9 cellular contexts compared by ENCODE assay signal in genomic region chr15:73633111-73633990, GRCh38. TPM values are rescaled to one million over a fixed set of nuclear protein-coding genes. Genes with fewer than 3 reads are reported as not detected.
A peak's percentile ranks its signal among the peaks of the same experiment; 100 is the strongest.
DNase-seq lines count a peak whose midpoint lies in the region; ATAC-seq, FAIRE-seq and TF ChIP-seq lines count a peak whose summit lies in the region.
"Had no signal": no experiment of that assay in that cellular context is flagged by ENCODE, and none has a peak within 500 bp of the region (broad histone marks: within the 10 kb centered on the region; RNA-seq: fewer than 3 reads in every experiment).

Gene NPTN (minus strand): TSS chr15:73633389. CDS start chr15:73633215, 174 bp downstream.

- no peaks in the 10 kb centered on the region for H3K9me3 ChIP-seq in kidney (ENCODE audit: control insufficient read depth in 1 of 2, low read length in 2 of 2)

- FAIRE-seq in kidney (lab: Jason Lieb, UNC), result no peak
- FAIRE-seq: colon had no signal

- H3K27ac ChIP-seq in kidney (ENCODE audit: low read depth in 2 of 2, low read length in 2 of 2), result peak within 1 kb of the TSS; percentile 75 to 87

- H3K4me1 ChIP-seq in kidney (ENCODE audit: control insufficient read depth in 1 of 2, insufficient read depth in 1 of 2, low read depth in 1 of 2, low read length in 2 of 2), result peaks cover 13 to 19% of the 10 kb centered on the region in 2 donors

- peak; percentile 87 for ATAC-seq in GM19035 (IDR thresholded peaks at IDR 0.05; ENCODE audit: unreplicated experiment)
- peak; percentile 87 for ATAC-seq in HG03354 (IDR thresholded peaks at IDR 0.05; ENCODE audit: poor library complexity, severe bottlenecking, unreplicated experiment)

- H3K9ac ChIP-seq in kidney (ENCODE audit: low read length in 2 of 2), result peak within 1 kb of the TSS; percentile 80 to 89

- DNase-seq in AG09319 (ENCODE audit: extremely low read depth, low read depth), result peak; percentile 93
- peak; percentile 92 for DNase-seq in NCI-H446 treated with DMSO at 0.1 percent for 48 hours (lab: John Stamatoyannopoulos, UW)
- DNase-seq in activated CD4-positive, CD25-positive, alpha-beta regulatory T cell treated with anti-CD3 and anti-CD28 coated beads, Interleukin-2, amount 50 U/mL, for 72 hours, result peak; percentile 99
- DNase-seq in cerebellar nuclear complex (lab: John Stamatoyannopoulos, UW), result peak; percentile 85 to 96
- DNase-seq in kidney, result peak; percentile 100
- DNase-seq in stimulated activated CD4-positive, alpha-beta T cell treated with anti-CD3 and anti-CD28 coated beads, Interleukin-15, amount 100 ng/mL, for 24 hours, result peak; percentile 99

- peak within 1 kb of the TSS; percentile 85 to 88 for H3K4me3 ChIP-seq in kidney (ENCODE audit: low read length in 2 of 2)

- no peaks in the 10 kb centered on the region for H3K36me3 ChIP-seq in kidney (ENCODE audit: control insufficient read depth in 1 of 2, insufficient read depth in 2 of 2, low read length in 2 of 2)

- intact Hi-C loops in kidney (cut with DNase I), result loop anchor here (10.0 kb wide), 1 partner anchor 69 kb away; no protein-coding TSS in a partner anchor

- TF ChIP-seq CTCF in AG09319 (IDR thresholded peaks at IDR 0.05; ENCODE audit: low read depth, low read length) (no peak), kidney (IDR thresholded peaks at IDR 0.05; ENCODE audit: borderline replicate concordance, extremely low read depth, insufficient read depth) (no peak)

RNA-seq across cellular contexts. Expression of gene NPTN, which starts in this region (rescaled TPM):
- 130 TPM for total RNA-seq in kidney
- 100 TPM for polyA plus RNA-seq in kidney (ENCODE audit: insufficient read depth, low read depth, low replicate concordance)

Comparison
In these comparisons a context has a peak if more than half of its experiments do, and no peak if none do; other contexts are left out.
1. Peak in every context shown above with its lines: DNase-seq, ATAC-seq, H3K4me3 ChIP-seq and H3K27ac ChIP-seq.